14 cellular contexts compared by ENCODE assay signal in genomic region chr2:152454391-152454790, GRCh38.
DNase-seq lines count a peak whose midpoint lies in the region; ATAC-seq, FAIRE-seq and TF ChIP-seq lines count a peak whose summit lies in the region.
"Had no signal": no experiment of that assay in that cellular context is flagged by ENCODE, and none has a peak within 500 bp of the region (broad histone marks: within the 10 kb centered on the region; RNA-seq: fewer than 3 reads in every experiment).

No MANE protein-coding gene starts in this region.

- ATAC-seq in GM23338 (no peak), aorta (ENCODE audit: low FRiP score) (no peak)

- H3K27ac Mint-ChIP-seq in GM23338 = peak overlapping the region; percentile 31
- H3K27ac Mint-ChIP-seq in astrocyte (ENCODE audit: unreplicated experiment) = peak overlapping the region; percentile 77
- H3K27ac Mint-ChIP-seq in glutamatergic neuron (ENCODE audit: unreplicated experiment) = peak overlapping the region; percentile 97
- peak overlapping the region; percentile 86 for H3K27ac Mint-ChIP-seq in neural crest cell (ENCODE audit: unreplicated experiment)

- H4K20me1 ChIP-seq in GM23338 (replicated peaks; ENCODE audit: insufficient read depth) = no peaks in the 10 kb centered on the region; the same call in 1 of the 2 replicates
- H4K20me1 ChIP-seq in astrocyte (ENCODE audit: insufficient read depth, low read length) = no peaks in the 10 kb centered on the region

- no peak overlapping the region; the same call in 2 of the 3 replicates for H3K4me3 Mint-ChIP-seq in GM23338
- no peak overlapping the region for H3K4me3 Mint-ChIP-seq in astrocyte (ENCODE audit: unreplicated experiment)
- H3K4me3 Mint-ChIP-seq in glutamatergic neuron (ENCODE audit: unreplicated experiment) = peak overlapping the region; percentile 65
- H3K4me3 Mint-ChIP-seq in neural crest cell = peak overlapping the region; percentile 17

- H3K27me3 Mint-ChIP-seq in GM23338 (ENCODE audit: insufficient read depth, low read depth, poor library complexity) (peaks cover 2% of the 10 kb centered on the region), astrocyte (ENCODE audit: low read depth, unreplicated experiment) (no peaks in the 10 kb centered on the region), glutamatergic neuron (ENCODE audit: unreplicated experiment) (peaks cover 11% of the 10 kb centered on the region), neural crest cell (ENCODE audit: low read depth) (no peaks in the 10 kb centered on the region)

- H3K4me2 ChIP-seq in GM23338 = peak overlapping the region; percentile 50
- H3K4me2 ChIP-seq in astrocyte (ENCODE audit: low read length) = no peak overlapping the region
- H3K4me2 ChIP-seq: BLaER1 had no signal

- intact Hi-C loops in aorta (cut with DNase I) = no loop called here

- H3K36me3 Mint-ChIP-seq in GM23338 (ENCODE audit: low read depth) (peaks cover 9% of the 10 kb centered on the region), astrocyte (ENCODE audit: low read depth, unreplicated experiment) (no peaks in the 10 kb centered on the region), glutamatergic neuron (ENCODE audit: unreplicated experiment) (no peaks in the 10 kb centered on the region), neural crest cell (ENCODE audit: low read depth) (peaks cover 4% of the 10 kb centered on the region)

- H3K79me2 ChIP-seq in GM23338 (replicated peaks; ENCODE audit: insufficient read depth) = peaks cover 81% of the 10 kb centered on the region
- peaks cover 44% of the 10 kb centered on the region for H3K79me2 ChIP-seq in astrocyte (ENCODE audit: insufficient read depth, low read length)

- H2AFZ ChIP-seq in GM23338 (no peak overlapping the region), astrocyte (ENCODE audit: low read depth, low read length) (no peak overlapping the region)

- WGBS in aorta, 2 donors = 97% methylated on average over 1 of the region's 1 CpG

- TF ChIP-seq CTCF in GM23338 (conservative IDR thresholded peaks at IDR 0.05; ENCODE audit: low read depth in 2 of 2) = no peak
- no peak for TF ChIP-seq CTCF in astrocyte (IDR thresholded peaks at IDR 0.05; ENCODE audit: insufficient read depth, low read depth, low read length)
- no peak for TF ChIP-seq CTCF in glutamatergic neuron (IDR thresholded peaks at IDR 0.05; ENCODE audit: partially characterized antibody, unreplicated experiment)
- TF ChIP-seq CTCF in neural crest cell (conservative IDR thresholded peaks at IDR 0.05) = no peak

- H3K27ac ChIP-seq in GM23338 (ENCODE audit: low read depth) (peak overlapping the region; percentile 96), astrocyte (ENCODE audit: low read depth, low read length) (no peak overlapping the region), aorta (ENCODE audit: low read depth in 1 of 2, low read length in 2 of 2) (no peak overlapping the region)
- H3K27ac ChIP-seq: BLaER1 had no signal

- H3K27me3 ChIP-seq in GM23338 (ENCODE audit: insufficient read depth) = no peaks in the 10 kb centered on the region
- no peaks in the 10 kb centered on the region for H3K27me3 ChIP-seq in astrocyte (ENCODE audit: insufficient read depth, low read length)
- no peaks in the 10 kb centered on the region for H3K27me3 ChIP-seq in aorta (ENCODE audit: control insufficient read depth in 1 of 2, insufficient read depth in 2 of 2, low read length in 1 of 2)
- H3K27me3 ChIP-seq: BLaER1 had no signal

- DNase-seq in GM23338 (ENCODE audit: low spot score) (no peak), astrocyte (ENCODE audit: low read depth) (no peak), glutamatergic neuron (no peak), neural crest cell (ENCODE audit: low read depth, low spot score) (no peak), aorta (no peak), foreskin melanocyte (no peak), UCSD-AML1 (lab: John Stamatoyannopoulos, UW; ENCODE audit: unreplicated experiment) (no peak), RCC 7860 (ENCODE audit: low spot score) (no peak)
- DNase-seq: DMS79 treated with DMSO at 0.1 percent for 48 hours, KG1, NCI-H1436, NCI-H2081 treated with DMSO at 0.1 percent for 48 hours, NCI-H510A treated with DMSO at 0.1 percent for 48 hours had no signal

- H3K9me3 Mint-ChIP-seq in GM23338 (no peaks in the 10 kb centered on the region; the same call in 2 of the 3 replicates), astrocyte (ENCODE audit: unreplicated experiment) (no peaks in the 10 kb centered on the region), glutamatergic neuron (ENCODE audit: unreplicated experiment) (peaks cover 9% of the 10 kb centered on the region), neural crest cell (peaks cover 4% of the 10 kb centered on the region)

- H3K4me3 ChIP-seq in GM23338 (no peak overlapping the region), astrocyte (ENCODE audit: insufficient read depth, low read depth, low read length) (no peak overlapping the region), aorta (ENCODE audit: low read length in 2 of 2) (no peak overlapping the region)
- H3K4me3 ChIP-seq: BLaER1 had no signal

- peaks cover 44% of the 10 kb centered on the region for H3K4me1 ChIP-seq in GM23338 (ENCODE audit: insufficient read depth)
- peaks cover 20% of the 10 kb centered on the region for H3K4me1 ChIP-seq in astrocyte (ENCODE audit: insufficient read depth, low read length)
- peaks cover 0 to 5% of the 10 kb centered on the region in 2 donors for H3K4me1 ChIP-seq in aorta (ENCODE audit: control insufficient read depth in 1 of 2, insufficient read depth in 2 of 2, low read length in 2 of 2)

- H3K9me2 ChIP-seq in GM23338 (ENCODE audit: insufficient read depth) = peaks cover 10% of the 10 kb centered on the region; the same call in 1 of the 2 replicates

- no peaks in the 10 kb centered on the region for H3K36me3 ChIP-seq in GM23338 (ENCODE audit: insufficient read depth)
- H3K36me3 ChIP-seq in astrocyte (ENCODE audit: insufficient read depth, low read length) = no peaks in the 10 kb centered on the region
- no peaks in the 10 kb centered on the region for H3K36me3 ChIP-seq in aorta (ENCODE audit: control insufficient read depth in 1 of 2, insufficient read depth in 2 of 2, low read length in 1 of 2)

- H3K9ac ChIP-seq in astrocyte (ENCODE audit: low read length) = no peak overlapping the region
- H3K9ac ChIP-seq: BLaER1 had no signal

- peaks cover 65% of the 10 kb centered on the region for H3K4me1 Mint-ChIP-seq in GM23338
- peaks cover 60% of the 10 kb centered on the region for H3K4me1 Mint-ChIP-seq in astrocyte (ENCODE audit: low read depth, unreplicated experiment)
- H3K4me1 Mint-ChIP-seq in glutamatergic neuron (ENCODE audit: low read depth, unreplicated experiment) = peaks cover 57% of the 10 kb centered on the region
- H3K4me1 Mint-ChIP-seq in neural crest cell = peaks cover 65% of the 10 kb centered on the region

- no peaks in the 10 kb centered on the region for H3K9me3 ChIP-seq in astrocyte (ENCODE audit: insufficient read depth, low read depth, low read length)
- no peaks in the 10 kb centered on the region for H3K9me3 ChIP-seq in aorta (ENCODE audit: control insufficient read depth, low read length)

- FAIRE-seq in astrocyte (lab: Jason Lieb, UNC) = no peak
- FAIRE-seq in RCC 7860 (lab: Jason Lieb, UNC) = no peak

- peaks cover 5% of the 10 kb centered on the region; the same call in 1 of the 2 replicates for H3F3A ChIP-seq in GM23338 (replicated peaks; ENCODE audit: low read depth)

TF ChIP-seq in GM23338, 12 proteins besides CTCF, POLR2A, EP300 and RAD21:
- no peak for TF ChIP-seq ZNF114 (CRISPR knock-in tag; IDR thresholded peaks at IDR 0.05)
- no peak for TF ChIP-seq EZH2 (IDR thresholded peaks at IDR 0.05; ENCODE audit: low read depth, unreplicated experiment)
- no peak for TF ChIP-seq CREB1 (CRISPR knock-in tag; IDR thresholded peaks at IDR 0.05; ENCODE audit: low read depth)
- no peak for TF ChIP-seq ZNF331 (CRISPR knock-in tag; IDR thresholded peaks at IDR 0.05; ENCODE audit: low read depth)
- TF ChIP-seq NANOG (IDR thresholded peaks at IDR 0.05; ENCODE audit: borderline replicate concordance) = no peak
- no peak for TF ChIP-seq EZH2phosphoT487 (IDR thresholded peaks at IDR 0.05; ENCODE audit: unreplicated experiment)
- TF ChIP-seq STAT1 (IDR thresholded peaks at IDR 0.05; ENCODE audit: unreplicated experiment) = no peak
- no peak for TF ChIP-seq JUNB (IDR thresholded peaks at IDR 0.05; ENCODE audit: unreplicated experiment)

Comparison
In these comparisons a context has a peak if more than half of its experiments do, and no peak if none do; other contexts are left out.
1. H3K27ac Mint-ChIP-seq: peak in every context shown above with its lines; median percentile 97 in glutamatergic neuron; 86 in neural crest cell; 77 in astrocyte; 31 in GM23338.
2. H3K4me3 Mint-ChIP-seq: peak in glutamatergic neuron (single experiment) and neural crest cell (single experiment); none in GM23338 (single experiment) and astrocyte (single experiment).